Comparison of ENCODE assay signal across 24 cellular contexts in genomic region chr9:124757589-124757988, GRCh38. TPM values are rescaled to one million over a fixed set of nuclear protein-coding genes. Genes with fewer than 3 reads are reported as not detected.
DNase-seq lines count a peak whose midpoint lies in the region; ATAC-seq and TF ChIP-seq lines count a peak whose summit lies in the region.
"Had no signal": no experiment of that assay in that cellular context is flagged by ENCODE, and none has a peak within 500 bp of the region (broad histone marks: within the 10 kb centered on the region; RNA-seq: fewer than 3 reads in every experiment).

No MANE protein-coding gene starts in this region.

- H3K27ac Mint-ChIP-seq in progenitor cell of endocrine pancreas = peak overlapping the region; percentile 87
- H3K27ac Mint-ChIP-seq: activated B cell treated with CpG ODN at 0.5 μM for 24 hours; activated naive CD8-positive, alpha-beta T cell treated with anti-CD3 and anti-CD28 coated beads for 36 hours; stimulated activated memory B cell treated with anti-CD40 and anti-IgM and Interleukin-4, amounts not matched to agents 10 μg/mL and 1 μg/mL and 100 μg/mL, for 72 hours had no signal

- no peaks in the 10 kb centered on the region for H3K27me3 Mint-ChIP-seq in progenitor cell of endocrine pancreas

- intact Hi-C loops in Right ventricle myocardium superior (cut with DNase I) = no loop called here
- intact Hi-C loops in right cardiac atrium (cut with DNase I) = no loop called here
- intact Hi-C loops in aorta (cut with DNase I) = no loop called here

- peaks cover 79% of the 10 kb centered on the region for H3K4me1 Mint-ChIP-seq in progenitor cell of endocrine pancreas (ENCODE audit: low read depth)

- TF ChIP-seq CTCF in progenitor cell of endocrine pancreas (IDR thresholded peaks at IDR 0.05; ENCODE audit: unreplicated experiment) = no peak

- H3K4me3 ChIP-seq in right cardiac atrium (ENCODE audit: low read length) (no peak overlapping the region), SK-N-MC (peak overlapping the region; percentile 72), iPS-18a (ENCODE audit: low read length) (peak overlapping the region; percentile 62), aorta (ENCODE audit: low read length in 2 of 2) (no peak overlapping the region)
- H3K4me3 ChIP-seq: esophagus squamous epithelium, SJCRH30 had no signal

- H3K9me3 ChIP-seq in right cardiac atrium (ENCODE audit: control insufficient read depth, low read length) = no peaks in the 10 kb centered on the region
- no peaks in the 10 kb centered on the region for H3K9me3 ChIP-seq in SK-N-MC (ENCODE audit: low read depth, low read length)
- H3K9me3 ChIP-seq in iPS-18a (ENCODE audit: control insufficient read depth, low read depth, low read length) = no peaks in the 10 kb centered on the region
- no peaks in the 10 kb centered on the region for H3K9me3 ChIP-seq in aorta (ENCODE audit: control insufficient read depth, low read length)
- H3K9me3 ChIP-seq: esophagus squamous epithelium, SJCRH30 had no signal

- 25% methylated on average over 6 of the region's 6 CpGs for WGBS in right cardiac atrium
- WGBS in aorta, 2 donors = 38% methylated on average over 6 of the region's 6 CpGs

- H3K36me3 ChIP-seq in SK-N-MC (ENCODE audit: insufficient read depth, low read length) = no peaks in the 10 kb centered on the region
- H3K36me3 ChIP-seq in iPS-18a (ENCODE audit: control insufficient read depth, low read depth, low read length) = no peaks in the 10 kb centered on the region
- H3K36me3 ChIP-seq in aorta (ENCODE audit: control insufficient read depth in 1 of 2, insufficient read depth in 2 of 2, low read length in 1 of 2) = no peaks in the 10 kb centered on the region
- H3K36me3 ChIP-seq: esophagus squamous epithelium, SJCRH30 had no signal

- H3K9me3 Mint-ChIP-seq in progenitor cell of endocrine pancreas (ENCODE audit: low read depth) = no peaks in the 10 kb centered on the region
- H3K9me3 Mint-ChIP-seq: activated B cell treated with CpG ODN at 0.5 μM for 24 hours; activated naive CD8-positive, alpha-beta T cell treated with anti-CD3 and anti-CD28 coated beads for 36 hours; stimulated activated memory B cell treated with anti-CD40 and anti-IgM and Interleukin-4, amounts not matched to agents 10 μg/mL and 1 μg/mL and 100 μg/mL, for 72 hours had no signal

- no peak for DNase-seq in Right ventricle myocardium superior
- DNase-seq in right cardiac atrium = no peak
- DNase-seq in SK-N-MC (ENCODE audit: low read depth, low spot score) = no peak
- DNase-seq in progenitor cell of endocrine pancreas (ENCODE audit: low spot score, unreplicated experiment) = no peak
- no peak for DNase-seq in islet precursor cell
- no peak for DNase-seq in aorta
- DNase-seq: activated B cell treated with CpG ODN at 0.5 μM for 24 hours; activated CD8-positive, alpha-beta memory T cell treated with anti-CD3 and anti-CD28 coated beads for 24 hours; activated naive CD8-positive, alpha-beta T cell treated with anti-CD3 and anti-CD28 coated beads for 36 hours; DMS153; dorsolateral prefrontal cortex; esophagus squamous epithelium; GOT3; mesenchymal stem cell; NCI-H2081 treated with DMSO at 0.1 percent for 48 hours; NCI-H510A; retina; SJCRH30; stimulated activated CD4-positive, alpha-beta T cell treated with anti-CD3 and anti-CD28 coated beads, Interleukin-15, amount 100 ng/mL, for 24 hours had no signal

- H3K4me1 ChIP-seq in right cardiac atrium (ENCODE audit: control insufficient read depth, insufficient read depth, low read length) = no peaks in the 10 kb centered on the region
- peaks cover 91% of the 10 kb centered on the region for H3K4me1 ChIP-seq in iPS-18a (ENCODE audit: control insufficient read depth, low read depth, low read length)
- H3K4me1 ChIP-seq in aorta (ENCODE audit: control insufficient read depth in 1 of 2, insufficient read depth in 2 of 2, low read length in 2 of 2) = no peaks in the 10 kb centered on the region
- H3K4me1 ChIP-seq: esophagus squamous epithelium had no signal

- H3K36me3 Mint-ChIP-seq in progenitor cell of endocrine pancreas (ENCODE audit: insufficient read depth) = no peaks in the 10 kb centered on the region
- H3K36me3 Mint-ChIP-seq: activated naive CD8-positive, alpha-beta T cell treated with anti-CD3 and anti-CD28 coated beads for 36 hours; stimulated activated memory B cell treated with anti-CD40 and anti-IgM and Interleukin-4, amounts not matched to agents 10 μg/mL and 1 μg/mL and 100 μg/mL, for 72 hours had no signal

- no peak overlapping the region for H3K27ac ChIP-seq in right cardiac atrium (ENCODE audit: low read length)
- peak overlapping the region; percentile 78; the same call in 1 of the 2 replicates for H3K27ac ChIP-seq in SK-N-MC
- H3K27ac ChIP-seq in iPS-18a (ENCODE audit: low read length) = peak overlapping the region; percentile 93
- H3K27ac ChIP-seq in aorta (ENCODE audit: low read depth in 1 of 2, low read length in 2 of 2) = no peak overlapping the region
- H3K27ac ChIP-seq: C4-2B, esophagus squamous epithelium, SJCRH30 had no signal

- ATAC-seq in Right ventricle myocardium superior (ENCODE audit: poor library complexity) (peak; percentile 34), right cardiac atrium (no peak), GM19463 (IDR thresholded peaks at IDR 0.05; ENCODE audit: unreplicated experiment) (no peak), aorta (ENCODE audit: low FRiP score) (no peak)
- ATAC-seq: stimulated activated memory B cell treated with anti-CD40 and anti-IgM and Interleukin-4, amounts not matched to agents 10 μg/mL and 1 μg/mL and 100 μg/mL, for 72 hours had no signal

- peak overlapping the region; percentile 5 for H3K9ac ChIP-seq in SK-N-MC (ENCODE audit: insufficient read length)
- peak overlapping the region; percentile 63 for H3K9ac ChIP-seq in iPS-18a (ENCODE audit: low read length)

- peak overlapping the region; percentile 45 for H3K4me3 Mint-ChIP-seq in progenitor cell of endocrine pancreas (ENCODE audit: low read depth)
- H3K4me3 Mint-ChIP-seq: activated B cell treated with CpG ODN at 0.5 μM for 24 hours; activated naive CD8-positive, alpha-beta T cell treated with anti-CD3 and anti-CD28 coated beads for 36 hours; stimulated activated memory B cell treated with anti-CD40 and anti-IgM and Interleukin-4, amounts not matched to agents 10 μg/mL and 1 μg/mL and 100 μg/mL, for 72 hours had no signal

- no peaks in the 10 kb centered on the region for H3K27me3 ChIP-seq in right cardiac atrium (ENCODE audit: control insufficient read depth, insufficient read depth)
- no peaks in the 10 kb centered on the region for H3K27me3 ChIP-seq in iPS-18a (ENCODE audit: control insufficient read depth, insufficient read depth, low read length)
- H3K27me3 ChIP-seq in aorta (ENCODE audit: control insufficient read depth in 1 of 2, insufficient read depth in 2 of 2, low read length in 1 of 2) = peaks cover 0 to 1% of the 10 kb centered on the region in 2 donors
- H3K27me3 ChIP-seq: dorsolateral prefrontal cortex, SJCRH30 had no signal

RNA-seq across cellular contexts. Expression of gene NR6A1, which starts 13.5 kb away (rescaled TPM):
- total RNA-seq in Right ventricle myocardium superior (1.4 TPM), right cardiac atrium (1 to 10 TPM in 1 of 4 donors, under 1 TPM in 3; 0.85 to 1.9 (median 0.93) TPM), progenitor cell of endocrine pancreas (71.6 and 86.4 TPM in 2 replicates), aorta (1 to 10 TPM in 1 of 2 donors, under 1 TPM in 1; 0.42 to 1.6 TPM)
- polyA plus RNA-seq in right cardiac atrium (0.57 TPM), aorta (under 1 TPM; 0.26 to 0.50 TPM)

RNA-seq across cellular contexts. Expression of gene OLFML2A, which starts 19.3 kb away (rescaled TPM):
- total RNA-seq in Right ventricle myocardium superior (27.5 TPM), right cardiac atrium (10 to 100 TPM; 27.4 to 34.4 (median 30.8) TPM), progenitor cell of endocrine pancreas (2.2 and 2.5 TPM in 2 replicates), aorta (10 to 100 TPM in 1 of 2 donors, 1 to 10 TPM in 1; 7.1 to 15.9 TPM)
- polyA plus RNA-seq in right cardiac atrium (15.1 TPM), aorta (under 1 TPM; 0.13 to 0.20 TPM)
- total RNA-seq: activated naive CD8-positive, alpha-beta T cell treated with anti-CD3 and anti-CD28 coated beads for 36 hours; T-helper 2 cell treated with Interferon-gamma antibody and Interleukin-4, amounts not matched to agents 100 ng/mL and 5 ng/mL, for 36 hours had no signal

Comparison
In these comparisons a context has a peak if more than half of its experiments do, and no peak if none do; other contexts are left out.
1. H3K27ac ChIP-seq: peak in SK-N-MC (single experiment) and iPS-18a (single experiment); none in right cardiac atrium (single experiment) and aorta (0 of 2).
2. H3K4me3 ChIP-seq: peak in SK-N-MC (single experiment) and iPS-18a (single experiment); none in right cardiac atrium (single experiment) and aorta (0 of 2).
3. RNA of gene NR6A1, which starts 13.5 kb away (total RNA-seq): 71.6 to 86.4 TPM in progenitor cell of endocrine pancreas; 0.42 to 1.6 TPM in aorta, 1.4 TPM in Right ventricle myocardium superior (single experiment) and 0.85 to 1.9 TPM in right cardiac atrium; every median in the first group is over 10 times any median in the second.